Comparison of ENCODE assay signal across 18 cellular contexts in genomic region chr12:59425798-59426197, GRCh38.
"Had no signal": no experiment of that assay in that cellular context is flagged by ENCODE, and none has a peak within 500 bp of the region (broad histone marks: within the 10 kb centered on the region; RNA-seq: fewer than 3 reads in every experiment).

No MANE protein-coding gene starts in this region.

- H3K27me3 ChIP-seq: heart left ventricle, testis, vagina had no signal

- H3K4me1 ChIP-seq: heart left ventricle, testis, vagina had no signal

- H3K4me3 ChIP-seq: heart left ventricle, testis, vagina had no signal

- H3K27ac Mint-ChIP-seq: activated CD8-positive, alpha-beta T cell treated with anti-CD3 and anti-CD28 coated beads, Interleukin-2, amount 10 ng/mL, durations not matched to agents 7 days and 5 days; activated naive CD4-positive, alpha-beta T cell treated with anti-CD3 and anti-CD28 coated beads, Interleukin-2, amount 50 U/mL, for 24 hours; activated T-helper 1 cell treated with anti-CD3 and anti-CD28 coated beads, Interleukin-12 subunit alpha, Interleukin-12 subunit beta, Interleukin-2, Interleukin-4 antibody, amounts not matched to agents 30 ng/mL and 10 ng/mL and 1 ng/mL, durations not matched to agents 14 hours and 24 hours and 36 hours; brain; natural killer cell; progenitor cell of endocrine pancreas; type B pancreatic cell had no signal

- H3K4me1 Mint-ChIP-seq: activated naive CD4-positive, alpha-beta T cell treated with anti-CD3 and anti-CD28 coated beads, Interleukin-2, amount 50 U/mL, for 24 hours; brain; natural killer cell had no signal

- H3K27me3 Mint-ChIP-seq: activated naive CD4-positive, alpha-beta T cell treated with anti-CD3 and anti-CD28 coated beads, Interleukin-2, amount 50 U/mL, for 24 hours; brain; progenitor cell of endocrine pancreas; type B pancreatic cell had no signal

- DNase-seq: activated CD4-positive, alpha-beta T cell treated with anti-CD3 and anti-CD28 coated beads, Interleukin-2, amount 50 U/mL, for 1 hour; activated CD8-positive, alpha-beta T cell treated with anti-CD3 and anti-CD28 coated beads, Interleukin-2, amount 10 ng/mL, durations not matched to agents 7 days and 5 days; activated gamma-delta T cell; anterior cingulate cortex; heart left ventricle; midbrain; natural killer cell; retina; stimulated activated CD4-positive, alpha-beta T cell treated with anti-CD3 and anti-CD28 coated beads, Interleukin-2, amount 100 ng/mL, for 48 hours; stimulated activated naive CD4-positive, alpha-beta T cell; testis had no signal

- H3K36me3 Mint-ChIP-seq: activated naive CD4-positive, alpha-beta T cell treated with anti-CD3 and anti-CD28 coated beads, Interleukin-2, amount 50 U/mL, for 24 hours; brain; natural killer cell; type B pancreatic cell had no signal

- H3K9me3 Mint-ChIP-seq: activated naive CD4-positive, alpha-beta T cell treated with anti-CD3 and anti-CD28 coated beads, Interleukin-2, amount 50 U/mL, for 24 hours; activated T-helper 1 cell treated with anti-CD3 and anti-CD28 coated beads, Interleukin-12 subunit alpha, Interleukin-12 subunit beta, Interleukin-2, Interleukin-4 antibody, amounts not matched to agents 30 ng/mL and 10 ng/mL and 1 ng/mL, durations not matched to agents 14 hours and 24 hours and 36 hours; natural killer cell had no signal

- H3K36me3 ChIP-seq: heart left ventricle, vagina had no signal

- H3K4me3 Mint-ChIP-seq: activated CD8-positive, alpha-beta T cell treated with anti-CD3 and anti-CD28 coated beads, Interleukin-2, amount 10 ng/mL, durations not matched to agents 7 days and 5 days; activated naive CD4-positive, alpha-beta T cell treated with anti-CD3 and anti-CD28 coated beads, Interleukin-2, amount 50 U/mL, for 24 hours; activated T-helper 1 cell treated with anti-CD3 and anti-CD28 coated beads, Interleukin-12 subunit alpha, Interleukin-12 subunit beta, Interleukin-2, Interleukin-4 antibody, amounts not matched to agents 30 ng/mL and 10 ng/mL and 1 ng/mL, durations not matched to agents 14 hours and 24 hours and 36 hours; brain; natural killer cell; type B pancreatic cell had no signal

- H3K9me3 ChIP-seq: heart left ventricle, testis, vagina had no signal

- H3K27ac ChIP-seq: heart left ventricle, testis, vagina, VCaP had no signal
